Comparison of ENCODE assay signal across 4 cellular contexts in the genomic region with DNA sequence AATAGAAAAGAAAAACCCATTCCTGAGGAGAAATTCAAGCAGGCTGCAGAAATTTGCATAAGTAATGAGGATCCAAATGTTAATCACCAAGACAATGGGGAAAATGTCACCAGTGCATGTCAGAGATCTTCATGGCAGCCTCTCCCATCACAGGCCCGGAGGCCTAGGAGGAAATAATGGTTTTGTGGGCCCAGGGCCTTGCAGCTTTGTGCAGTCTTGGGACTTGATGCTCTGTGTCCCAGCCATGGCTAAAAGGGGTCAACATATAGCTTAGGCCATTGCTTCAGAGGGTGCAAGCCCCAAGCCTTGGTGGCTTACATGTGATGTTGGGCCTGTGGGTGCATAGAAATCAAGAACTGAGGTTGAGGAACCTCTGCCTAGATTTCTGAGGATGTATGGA.
TF ChIP-seq lines count a peak whose summit lies in the region.

No MANE protein-coding gene starts in this region.

TF ChIP-seq in HepG2, 621 proteins besides CTCF, POLR2A, EP300 and RAD21:
- TF ChIP-seq ZFP36 (IDR thresholded peaks at IDR 0.05; ENCODE audit: borderline replicate concordance, low read depth, low read length, partially characterized antibody): peak; percentile 44
- TF ChIP-seq ZNF501 (CRISPR knock-in tag; IDR thresholded peaks at IDR 0.05): no peak
- TF ChIP-seq, protein P1, sequence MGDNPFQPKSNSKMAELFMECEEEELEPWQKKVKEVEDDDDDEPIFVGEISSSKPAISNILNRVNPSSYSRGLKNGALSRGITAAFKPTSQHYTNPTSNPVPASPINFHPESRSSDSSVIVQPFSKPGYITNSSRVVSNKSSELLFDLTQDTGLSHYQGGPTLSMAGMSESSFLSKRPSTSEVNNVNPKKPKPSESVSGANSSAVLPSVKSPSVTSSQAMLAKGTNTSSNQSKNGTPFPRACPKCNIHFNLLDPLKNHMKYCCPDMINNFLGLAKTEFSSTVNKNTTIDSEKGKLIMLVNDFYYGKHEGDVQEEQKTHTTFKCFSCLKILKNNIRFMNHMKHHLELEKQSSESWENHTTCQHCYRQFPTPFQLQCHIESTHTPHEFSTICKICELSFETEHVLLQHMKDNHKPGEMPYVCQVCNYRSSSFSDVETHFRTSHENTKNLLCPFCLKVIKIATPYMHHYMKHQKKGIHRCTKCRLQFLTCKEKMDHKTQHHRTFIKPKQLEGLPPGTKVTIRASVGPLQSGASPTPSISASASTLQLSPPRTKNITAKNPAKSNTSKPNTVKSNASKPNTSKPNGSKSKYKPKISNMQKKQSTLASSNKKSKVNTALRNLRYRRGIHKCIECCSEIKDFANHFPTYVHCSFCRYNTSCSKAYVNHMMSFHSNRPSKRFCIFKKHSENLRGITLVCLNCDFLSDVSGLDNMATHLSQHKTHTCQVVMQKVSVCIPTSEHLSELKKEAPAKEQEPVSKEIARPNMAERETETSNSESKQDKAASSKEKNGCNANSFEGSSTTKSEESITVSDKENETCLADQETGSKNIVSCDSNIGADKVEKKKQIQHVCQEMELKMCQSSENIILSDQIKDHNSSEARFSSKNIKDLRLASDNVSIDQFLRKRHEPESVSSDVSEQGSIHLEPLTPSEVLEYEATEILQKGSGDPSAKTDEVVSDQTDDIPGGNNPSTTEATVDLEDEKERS (CRISPR knock-in tag; IDR thresholded peaks at IDR 0.05): peak; percentile 37; the same call in 1 of the 2 replicates
TF ChIP-seq in HepG2: peak in this region for 2.

TF ChIP-seq in HCT116, 20 proteins besides CTCF, POLR2A, EP300 and RAD21:
- TF ChIP-seq, protein P2, sequence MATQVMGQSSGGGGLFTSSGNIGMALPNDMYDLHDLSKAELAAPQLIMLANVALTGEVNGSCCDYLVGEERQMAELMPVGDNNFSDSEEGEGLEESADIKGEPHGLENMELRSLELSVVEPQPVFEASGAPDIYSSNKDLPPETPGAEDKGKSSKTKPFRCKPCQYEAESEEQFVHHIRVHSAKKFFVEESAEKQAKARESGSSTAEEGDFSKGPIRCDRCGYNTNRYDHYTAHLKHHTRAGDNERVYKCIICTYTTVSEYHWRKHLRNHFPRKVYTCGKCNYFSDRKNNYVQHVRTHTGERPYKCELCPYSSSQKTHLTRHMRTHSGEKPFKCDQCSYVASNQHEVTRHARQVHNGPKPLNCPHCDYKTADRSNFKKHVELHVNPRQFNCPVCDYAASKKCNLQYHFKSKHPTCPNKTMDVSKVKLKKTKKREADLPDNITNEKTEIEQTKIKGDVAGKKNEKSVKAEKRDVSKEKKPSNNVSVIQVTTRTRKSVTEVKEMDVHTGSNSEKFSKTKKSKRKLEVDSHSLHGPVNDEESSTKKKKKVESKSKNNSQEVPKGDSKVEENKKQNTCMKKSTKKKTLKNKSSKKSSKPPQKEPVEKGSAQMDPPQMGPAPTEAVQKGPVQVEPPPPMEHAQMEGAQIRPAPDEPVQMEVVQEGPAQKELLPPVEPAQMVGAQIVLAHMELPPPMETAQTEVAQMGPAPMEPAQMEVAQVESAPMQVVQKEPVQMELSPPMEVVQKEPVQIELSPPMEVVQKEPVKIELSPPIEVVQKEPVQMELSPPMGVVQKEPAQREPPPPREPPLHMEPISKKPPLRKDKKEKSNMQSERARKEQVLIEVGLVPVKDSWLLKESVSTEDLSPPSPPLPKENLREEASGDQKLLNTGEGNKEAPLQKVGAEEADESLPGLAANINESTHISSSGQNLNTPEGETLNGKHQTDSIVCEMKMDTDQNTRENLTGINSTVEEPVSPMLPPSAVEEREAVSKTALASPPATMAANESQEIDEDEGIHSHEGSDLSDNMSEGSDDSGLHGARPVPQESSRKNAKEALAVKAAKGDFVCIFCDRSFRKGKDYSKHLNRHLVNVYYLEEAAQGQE (IDR thresholded peaks at IDR 0.05; ENCODE audit: low read depth): no peak
- TF ChIP-seq CBX3 (IDR thresholded peaks at IDR 0.05; ENCODE audit: low read depth): peak; percentile 50; the same call in 1 of the 2 replicates

TF ChIP-seq in GM12878, 131 proteins besides CTCF, POLR2A, EP300 and RAD21:
- TF ChIP-seq, protein P3, sequence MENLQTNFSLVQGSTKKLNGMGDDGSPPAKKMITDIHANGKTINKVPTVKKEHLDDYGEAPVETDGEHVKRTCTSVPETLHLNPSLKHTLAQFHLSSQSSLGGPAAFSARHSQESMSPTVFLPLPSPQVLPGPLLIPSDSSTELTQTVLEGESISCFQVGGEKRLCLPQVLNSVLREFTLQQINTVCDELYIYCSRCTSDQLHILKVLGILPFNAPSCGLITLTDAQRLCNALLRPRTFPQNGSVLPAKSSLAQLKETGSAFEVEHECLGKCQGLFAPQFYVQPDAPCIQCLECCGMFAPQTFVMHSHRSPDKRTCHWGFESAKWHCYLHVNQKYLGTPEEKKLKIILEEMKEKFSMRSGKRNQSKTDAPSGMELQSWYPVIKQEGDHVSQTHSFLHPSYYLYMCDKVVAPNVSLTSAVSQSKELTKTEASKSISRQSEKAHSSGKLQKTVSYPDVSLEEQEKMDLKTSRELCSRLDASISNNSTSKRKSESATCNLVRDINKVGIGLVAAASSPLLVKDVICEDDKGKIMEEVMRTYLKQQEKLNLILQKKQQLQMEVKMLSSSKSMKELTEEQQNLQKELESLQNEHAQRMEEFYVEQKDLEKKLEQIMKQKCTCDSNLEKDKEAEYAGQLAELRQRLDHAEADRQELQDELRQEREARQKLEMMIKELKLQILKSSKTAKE (IDR thresholded peaks at IDR 0.05; ENCODE audit: low read depth, poor library complexity, severe bottlenecking): no peak
- TF ChIP-seq, protein P4, sequence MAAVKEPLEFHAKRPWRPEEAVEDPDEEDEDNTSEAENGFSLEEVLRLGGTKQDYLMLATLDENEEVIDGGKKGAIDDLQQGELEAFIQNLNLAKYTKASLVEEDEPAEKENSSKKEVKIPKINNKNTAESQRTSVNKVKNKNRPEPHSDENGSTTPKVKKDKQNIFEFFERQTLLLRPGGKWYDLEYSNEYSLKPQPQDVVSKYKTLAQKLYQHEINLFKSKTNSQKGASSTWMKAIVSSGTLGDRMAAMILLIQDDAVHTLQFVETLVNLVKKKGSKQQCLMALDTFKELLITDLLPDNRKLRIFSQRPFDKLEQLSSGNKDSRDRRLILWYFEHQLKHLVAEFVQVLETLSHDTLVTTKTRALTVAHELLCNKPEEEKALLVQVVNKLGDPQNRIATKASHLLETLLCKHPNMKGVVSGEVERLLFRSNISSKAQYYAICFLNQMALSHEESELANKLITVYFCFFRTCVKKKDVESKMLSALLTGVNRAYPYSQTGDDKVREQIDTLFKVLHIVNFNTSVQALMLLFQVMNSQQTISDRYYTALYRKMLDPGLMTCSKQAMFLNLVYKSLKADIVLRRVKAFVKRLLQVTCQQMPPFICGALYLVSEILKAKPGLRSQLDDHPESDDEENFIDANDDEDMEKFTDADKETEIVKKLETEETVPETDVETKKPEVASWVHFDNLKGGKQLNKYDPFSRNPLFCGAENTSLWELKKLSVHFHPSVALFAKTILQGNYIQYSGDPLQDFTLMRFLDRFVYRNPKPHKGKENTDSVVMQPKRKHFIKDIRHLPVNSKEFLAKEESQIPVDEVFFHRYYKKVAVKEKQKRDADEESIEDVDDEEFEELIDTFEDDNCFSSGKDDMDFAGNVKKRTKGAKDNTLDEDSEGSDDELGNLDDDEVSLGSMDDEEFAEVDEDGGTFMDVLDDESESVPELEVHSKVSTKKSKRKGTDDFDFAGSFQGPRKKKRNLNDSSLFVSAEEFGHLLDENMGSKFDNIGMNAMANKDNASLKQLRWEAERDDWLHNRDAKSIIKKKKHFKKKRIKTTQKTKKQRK (IDR thresholded peaks at IDR 0.05; ENCODE audit: low read depth, low read length): peak; percentile 43; the same call in 1 of the 2 replicates
- no peak for TF ChIP-seq ZNF24 (IDR thresholded peaks at IDR 0.05)
- no peak for TF ChIP-seq RAD51 (IDR thresholded peaks at IDR 0.05)

TF ChIP-seq in GM12891, 5 proteins besides CTCF, POLR2A, EP300 and RAD21:
- TF ChIP-seq POLR2AphosphoS5 (IDR thresholded peaks at IDR 0.05; ENCODE audit: low read depth, low read length): no peak
- TF ChIP-seq TAF1 (IDR thresholded peaks at IDR 0.05; ENCODE audit: low read depth, low read length): no peak
- TF ChIP-seq SPI1 (IDR thresholded peaks at IDR 0.05; ENCODE audit: low read depth, low read length): no peak
- TF ChIP-seq PAX5 (IDR thresholded peaks at IDR 0.05; ENCODE audit: insufficient read depth, low read length, severe bottlenecking): no peak
- no peak for TF ChIP-seq POU2F2 (IDR thresholded peaks at IDR 0.05; ENCODE audit: low read depth, low read length)
TF ChIP-seq in GM12891: peak in this region for 0.
